In genomic region chr12:108560752-108561719, GRCh38 we compare ENCODE assay signal across 1 cellular context.
TF ChIP-seq lines count a peak whose summit lies in the region.

A gene with protein sequence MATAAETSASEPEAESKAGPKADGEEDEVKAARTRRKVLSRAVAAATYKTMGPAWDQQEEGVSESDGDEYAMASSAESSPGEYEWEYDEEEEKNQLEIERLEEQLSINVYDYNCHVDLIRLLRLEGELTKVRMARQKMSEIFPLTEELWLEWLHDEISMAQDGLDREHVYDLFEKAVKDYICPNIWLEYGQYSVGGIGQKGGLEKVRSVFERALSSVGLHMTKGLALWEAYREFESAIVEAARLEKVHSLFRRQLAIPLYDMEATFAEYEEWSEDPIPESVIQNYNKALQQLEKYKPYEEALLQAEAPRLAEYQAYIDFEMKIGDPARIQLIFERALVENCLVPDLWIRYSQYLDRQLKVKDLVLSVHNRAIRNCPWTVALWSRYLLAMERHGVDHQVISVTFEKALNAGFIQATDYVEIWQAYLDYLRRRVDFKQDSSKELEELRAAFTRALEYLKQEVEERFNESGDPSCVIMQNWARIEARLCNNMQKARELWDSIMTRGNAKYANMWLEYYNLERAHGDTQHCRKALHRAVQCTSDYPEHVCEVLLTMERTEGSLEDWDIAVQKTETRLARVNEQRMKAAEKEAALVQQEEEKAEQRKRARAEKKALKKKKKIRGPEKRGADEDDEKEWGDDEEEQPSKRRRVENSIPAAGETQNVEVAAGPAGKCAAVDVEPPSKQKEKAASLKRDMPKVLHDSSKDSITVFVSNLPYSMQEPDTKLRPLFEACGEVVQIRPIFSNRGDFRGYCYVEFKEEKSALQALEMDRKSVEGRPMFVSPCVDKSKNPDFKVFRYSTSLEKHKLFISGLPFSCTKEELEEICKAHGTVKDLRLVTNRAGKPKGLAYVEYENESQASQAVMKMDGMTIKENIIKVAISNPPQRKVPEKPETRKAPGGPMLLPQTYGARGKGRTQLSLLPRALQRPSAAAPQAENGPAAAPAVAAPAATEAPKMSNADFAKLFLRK (minus strand): TSS chr12:108561173. CDS start chr12:108561154, 19 bp downstream.

TF ChIP-seq in HepG2, 621 proteins besides CTCF, POLR2A, EP300 and RAD21 (continued from another document and continues in another):
- TF ChIP-seq ZNF761 (CRISPR knock-in tag; conservative IDR thresholded peaks at IDR 0.05) (no peak), ZNF737 (CRISPR knock-in tag; IDR thresholded peaks at IDR 0.05; ENCODE audit: borderline replicate concordance) (0 out of 2 replicates have a peak, but pooled peaks have one; percentile 32), TGIF2 (CRISPR knock-in tag; IDR thresholded peaks at IDR 0.05) (0 out of 2 replicates have a peak, but pooled peaks have one; percentile 11), KAT7 (CRISPR knock-in tag; IDR thresholded peaks at IDR 0.05; ENCODE audit: borderline replicate concordance) (peak; percentile 92; the same call in 1 of the 2 replicates), PHF20 (CRISPR knock-in tag; IDR thresholded peaks at IDR 0.05) (peak; percentile 77), ASH2L (IDR thresholded peaks at IDR 0.05; ENCODE audit: insufficient read length, low read depth, low read length) (peak; percentile 98), ELF3 (CRISPR knock-in tag; IDR thresholded peaks at IDR 0.05) (peak; percentile 21; the same call in 1 of the 2 replicates), ZSCAN29 (CRISPR knock-in tag; conservative IDR thresholded peaks at IDR 0.05) (0 out of 2 replicates have a peak, but pooled peaks have one; percentile 22), KDM2A (CRISPR knock-in tag; IDR thresholded peaks at IDR 0.05; ENCODE audit: borderline replicate concordance, low read depth) (peak; percentile 82), ZNF782 (CRISPR knock-in tag; IDR thresholded peaks at IDR 0.05; ENCODE audit: borderline replicate concordance) (0 out of 2 replicates have a peak, but pooled peaks have one; percentile 62), HOXA3 (CRISPR knock-in tag; IDR thresholded peaks at IDR 0.05) (peak; percentile 30; the same call in 1 of the 2 replicates), ZNF543 (CRISPR knock-in tag; IDR thresholded peaks at IDR 0.05) (no peak), HIVEP1 (CRISPR knock-in tag; IDR thresholded peaks at IDR 0.05) (peak; percentile 25; the same call in 1 of the 2 replicates), FOSL2 (CRISPR knock-in tag; IDR thresholded peaks at IDR 0.05) (peak; percentile 2; the same call in 1 of the 2 replicates), MAZ (IDR thresholded peaks at IDR 0.05; ENCODE audit: borderline replicate concordance, low read depth, low read length) (no peak; the same call in 1 of the 2 replicates), MAZ (CRISPR knock-in tag; IDR thresholded peaks at IDR 0.05; ENCODE audit: low read depth) (peak; percentile 22; the same call in 1 of the 2 replicates), ZNF136 (CRISPR knock-in tag; IDR thresholded peaks at IDR 0.05; ENCODE audit: low read depth) (no peak), SNAPC4 (CRISPR knock-in tag; IDR thresholded peaks at IDR 0.05) (no peak), HDAC1 (CRISPR knock-in tag; IDR thresholded peaks at IDR 0.05) (peak; percentile 82), ZBTB20 (CRISPR knock-in tag; IDR thresholded peaks at IDR 0.05; ENCODE audit: borderline replicate concordance, low read depth) (peak; percentile 81), SIN3A (IDR thresholded peaks at IDR 0.05; ENCODE audit: borderline replicate concordance, low read depth, low read length) (peak; percentile 60; the same call in 1 of the 2 replicates), SPEN (CRISPR knock-in tag; IDR thresholded peaks at IDR 0.05; ENCODE audit: low read depth) (peak; percentile 62; the same call in 1 of the 2 replicates), NRL (CRISPR knock-in tag; IDR thresholded peaks at IDR 0.05; ENCODE audit: borderline replicate concordance) (peak; percentile 37; the same call in 1 of the 2 replicates), PPARG (CRISPR knock-in tag; conservative IDR thresholded peaks at IDR 0.05) (0 out of 2 replicates have a peak, but pooled peaks have one; percentile 7), HNF4A (CRISPR knock-in tag; IDR thresholded peaks at IDR 0.05) (no peak), ZFYVE20 (CRISPR knock-in tag; IDR thresholded peaks at IDR 0.05; ENCODE audit: borderline replicate concordance, low read depth) (0 out of 2 replicates have a peak, but pooled peaks have one; percentile 37), THAP11 (CRISPR knock-in tag; IDR thresholded peaks at IDR 0.05) (peak; percentile 90), TEAD3 (CRISPR knock-in tag; optimal IDR thresholded peaks at IDR 0.05; ENCODE audit: borderline replicate concordance) (peak; percentile 74), SMYD3 (CRISPR knock-in tag; IDR thresholded peaks at IDR 0.05) (0 out of 2 replicates have a peak, but pooled peaks have one; percentile 27), ZFX (CRISPR knock-in tag; IDR thresholded peaks at IDR 0.05; ENCODE audit: low read depth) (peak; percentile 85), ZBTB25 (CRISPR knock-in tag; IDR thresholded peaks at IDR 0.05) (peak; percentile 68; the same call in 1 of the 2 replicates), ZNF143 (CRISPR knock-in tag; IDR thresholded peaks at IDR 0.05) (peak; percentile 13; the same call in 1 of the 2 replicates), ZNF24 (IDR thresholded peaks at IDR 0.05) (peak; percentile 39; the same call in 1 of the 2 replicates), ZBTB8A (CRISPR knock-in tag; IDR thresholded peaks at IDR 0.05; ENCODE audit: borderline replicate concordance, low read depth) (no peak), WIZ (CRISPR knock-in tag; IDR thresholded peaks at IDR 0.05) (0 out of 2 replicates have a peak, but pooled peaks have one; percentile 32), ZNF30 (CRISPR knock-in tag; IDR thresholded peaks at IDR 0.05) (0 out of 2 replicates have a peak, but pooled peaks have one; percentile 79), NAIF1 (CRISPR knock-in tag; IDR thresholded peaks at IDR 0.05; ENCODE audit: borderline replicate concordance) (peak; percentile 58; the same call in 1 of the 2 replicates)
- TF ChIP-seq, protein P1, sequence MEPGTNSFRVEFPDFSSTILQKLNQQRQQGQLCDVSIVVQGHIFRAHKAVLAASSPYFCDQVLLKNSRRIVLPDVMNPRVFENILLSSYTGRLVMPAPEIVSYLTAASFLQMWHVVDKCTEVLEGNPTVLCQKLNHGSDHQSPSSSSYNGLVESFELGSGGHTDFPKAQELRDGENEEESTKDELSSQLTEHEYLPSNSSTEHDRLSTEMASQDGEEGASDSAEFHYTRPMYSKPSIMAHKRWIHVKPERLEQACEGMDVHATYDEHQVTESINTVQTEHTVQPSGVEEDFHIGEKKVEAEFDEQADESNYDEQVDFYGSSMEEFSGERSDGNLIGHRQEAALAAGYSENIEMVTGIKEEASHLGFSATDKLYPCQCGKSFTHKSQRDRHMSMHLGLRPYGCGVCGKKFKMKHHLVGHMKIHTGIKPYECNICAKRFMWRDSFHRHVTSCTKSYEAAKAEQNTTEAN (CRISPR knock-in tag; conservative IDR thresholded peaks at IDR 0.05) = no peak
- TF ChIP-seq, protein P2, sequence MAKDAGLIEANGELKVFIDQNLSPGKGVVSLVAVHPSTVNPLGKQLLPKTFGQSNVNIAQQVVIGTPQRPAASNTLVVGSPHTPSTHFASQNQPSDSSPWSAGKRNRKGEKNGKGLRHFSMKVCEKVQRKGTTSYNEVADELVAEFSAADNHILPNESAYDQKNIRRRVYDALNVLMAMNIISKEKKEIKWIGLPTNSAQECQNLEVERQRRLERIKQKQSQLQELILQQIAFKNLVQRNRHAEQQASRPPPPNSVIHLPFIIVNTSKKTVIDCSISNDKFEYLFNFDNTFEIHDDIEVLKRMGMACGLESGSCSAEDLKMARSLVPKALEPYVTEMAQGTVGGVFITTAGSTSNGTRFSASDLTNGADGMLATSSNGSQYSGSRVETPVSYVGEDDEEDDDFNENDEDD (CRISPR knock-in tag; IDR thresholded peaks at IDR 0.05; ENCODE audit: borderline replicate concordance) = peak; percentile 61; the same call in 1 of the 2 replicates
- TF ChIP-seq, protein P3, sequence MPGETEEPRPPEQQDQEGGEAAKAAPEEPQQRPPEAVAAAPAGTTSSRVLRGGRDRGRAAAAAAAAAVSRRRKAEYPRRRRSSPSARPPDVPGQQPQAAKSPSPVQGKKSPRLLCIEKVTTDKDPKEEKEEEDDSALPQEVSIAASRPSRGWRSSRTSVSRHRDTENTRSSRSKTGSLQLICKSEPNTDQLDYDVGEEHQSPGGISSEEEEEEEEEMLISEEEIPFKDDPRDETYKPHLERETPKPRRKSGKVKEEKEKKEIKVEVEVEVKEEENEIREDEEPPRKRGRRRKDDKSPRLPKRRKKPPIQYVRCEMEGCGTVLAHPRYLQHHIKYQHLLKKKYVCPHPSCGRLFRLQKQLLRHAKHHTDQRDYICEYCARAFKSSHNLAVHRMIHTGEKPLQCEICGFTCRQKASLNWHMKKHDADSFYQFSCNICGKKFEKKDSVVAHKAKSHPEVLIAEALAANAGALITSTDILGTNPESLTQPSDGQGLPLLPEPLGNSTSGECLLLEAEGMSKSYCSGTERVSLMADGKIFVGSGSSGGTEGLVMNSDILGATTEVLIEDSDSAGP (CRISPR knock-in tag; IDR thresholded peaks at IDR 0.05; ENCODE audit: borderline replicate concordance) = peak; percentile 70
- TF ChIP-seq, protein P4, sequence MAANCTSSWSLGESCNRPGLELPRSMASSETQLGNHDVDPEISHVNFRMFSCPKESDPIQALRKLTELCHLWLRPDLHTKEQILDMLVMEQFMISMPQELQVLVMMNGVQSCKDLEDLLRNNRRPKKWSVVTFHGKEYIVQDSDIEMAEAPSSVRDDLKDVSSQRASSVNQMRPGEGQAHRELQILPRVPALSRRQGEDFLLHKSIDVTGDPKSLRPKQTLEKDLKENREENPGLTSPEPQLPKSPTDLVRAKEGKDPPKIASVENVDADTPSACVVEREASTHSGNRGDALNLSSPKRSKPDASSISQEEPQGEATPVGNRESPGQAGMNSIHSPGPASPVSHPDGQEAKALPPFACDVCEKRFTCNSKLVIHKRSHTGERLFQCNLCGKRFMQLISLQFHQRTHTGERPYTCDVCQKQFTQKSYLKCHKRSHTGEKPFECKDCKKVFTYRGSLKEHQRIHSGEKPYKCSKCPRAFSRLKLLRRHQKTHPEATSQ (CRISPR knock-in tag; IDR thresholded peaks at IDR 0.05; ENCODE audit: borderline replicate concordance) = no peak
- TF ChIP-seq, protein P5, sequence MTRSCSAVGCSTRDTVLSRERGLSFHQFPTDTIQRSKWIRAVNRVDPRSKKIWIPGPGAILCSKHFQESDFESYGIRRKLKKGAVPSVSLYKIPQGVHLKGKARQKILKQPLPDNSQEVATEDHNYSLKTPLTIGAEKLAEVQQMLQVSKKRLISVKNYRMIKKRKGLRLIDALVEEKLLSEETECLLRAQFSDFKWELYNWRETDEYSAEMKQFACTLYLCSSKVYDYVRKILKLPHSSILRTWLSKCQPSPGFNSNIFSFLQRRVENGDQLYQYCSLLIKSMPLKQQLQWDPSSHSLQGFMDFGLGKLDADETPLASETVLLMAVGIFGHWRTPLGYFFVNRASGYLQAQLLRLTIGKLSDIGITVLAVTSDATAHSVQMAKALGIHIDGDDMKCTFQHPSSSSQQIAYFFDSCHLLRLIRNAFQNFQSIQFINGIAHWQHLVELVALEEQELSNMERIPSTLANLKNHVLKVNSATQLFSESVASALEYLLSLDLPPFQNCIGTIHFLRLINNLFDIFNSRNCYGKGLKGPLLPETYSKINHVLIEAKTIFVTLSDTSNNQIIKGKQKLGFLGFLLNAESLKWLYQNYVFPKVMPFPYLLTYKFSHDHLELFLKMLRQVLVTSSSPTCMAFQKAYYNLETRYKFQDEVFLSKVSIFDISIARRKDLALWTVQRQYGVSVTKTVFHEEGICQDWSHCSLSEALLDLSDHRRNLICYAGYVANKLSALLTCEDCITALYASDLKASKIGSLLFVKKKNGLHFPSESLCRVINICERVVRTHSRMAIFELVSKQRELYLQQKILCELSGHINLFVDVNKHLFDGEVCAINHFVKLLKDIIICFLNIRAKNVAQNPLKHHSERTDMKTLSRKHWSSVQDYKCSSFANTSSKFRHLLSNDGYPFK (CRISPR knock-in tag; IDR thresholded peaks at IDR 0.05; ENCODE audit: borderline replicate concordance) = peak; percentile 98
